Comparison of ENCODE assay signal across 8 cellular contexts in genomic region chr16:3188925-3189825, GRCh38. TPM values are rescaled to one million over a fixed set of nuclear protein-coding genes. Genes with fewer than 3 reads are reported as not detected.
A peak's percentile ranks its signal among the peaks of the same experiment; 100 is the strongest.
DNase-seq lines count a peak whose midpoint lies in the region; ATAC-seq, FAIRE-seq and TF ChIP-seq lines count a peak whose summit lies in the region.

No MANE protein-coding gene starts in this region.

- H3K79me2 ChIP-seq in mammary epithelial cell (ENCODE audit: insufficient read depth, low read length), result no peaks in the 10 kb centered on the region

- DNase-seq in AG04450 (ENCODE audit: low read depth, low spot score), result no peak
- peak; percentile 33 for DNase-seq in GM12892 (ENCODE audit: insufficient read length)
- DNase-seq in RPMI8226, result peak; percentile 73
- peak; percentile 76 for DNase-seq in mammary epithelial cell
- no peak for DNase-seq in GDM1 (lab: John Stamatoyannopoulos, UW)
- DNase-seq in kidney, result no peak

- H3K4me2 ChIP-seq in mammary epithelial cell (ENCODE audit: insufficient read depth, low read depth, low read length), result peak overlapping the region; percentile 93

- dilution Hi-C loops in mammary epithelial cell (cut with HindIII; ENCODE audit: low sequenced_read_pairs), result no loop called here

- H3K9me3 ChIP-seq in AG04450 (ENCODE audit: control insufficient read depth, insufficient read depth, low read length) (peaks cover 16% of the 10 kb centered on the region), mammary epithelial cell (replicated peaks; ENCODE audit: insufficient read depth, low read length) (no peaks in the 10 kb centered on the region), mesodermal cell (ENCODE audit: control insufficient read depth, low read length) (no peaks in the 10 kb centered on the region), kidney (ENCODE audit: control insufficient read depth in 1 of 2, low read length in 2 of 2) (peaks cover 0 to 2% of the 10 kb centered on the region in 2 donors)

- TF ChIP-seq CTCF in AG04450 (IDR thresholded peaks at IDR 0.05; ENCODE audit: low read depth, low read length) (no peak), mammary epithelial cell (conservative IDR thresholded peaks at IDR 0.05 in 1 of 2, IDR thresholded peaks at IDR 0.05 in 1 of 2; ENCODE audit: extremely low read depth in 1 of 2, insufficient read depth in 1 of 2, low read depth in 1 of 2, low read length in 2 of 2) (no peak), kidney (IDR thresholded peaks at IDR 0.05; ENCODE audit: borderline replicate concordance, extremely low read depth, insufficient read depth) (no peak)

- H3K4me3 ChIP-seq in AG04450 (ENCODE audit: low read depth, low read length) (peak overlapping the region; percentile 69), mammary epithelial cell (replicated peaks in 1 of 3; ENCODE audit: insufficient read depth in 1 of 3, low read depth in 2 of 3, low read length in 3 of 3) (peak overlapping the region; percentile 57 to 62 (median 60)), mesodermal cell (ENCODE audit: extremely low read depth, insufficient read depth, low read length, poor library complexity, severe bottlenecking) (peak overlapping the region; percentile 64), kidney (ENCODE audit: low read length in 2 of 2) (no peak overlapping the region)

- H3K27ac ChIP-seq in AG04450 (ENCODE audit: low read depth, low read length), result no peak overlapping the region
- H3K27ac ChIP-seq in mammary epithelial cell (ENCODE audit: insufficient read depth, low read depth, low read length), result no peak overlapping the region
- no peak overlapping the region for H3K27ac ChIP-seq in mesodermal cell (ENCODE audit: low read depth, low read length, severe bottlenecking)
- no peak overlapping the region for H3K27ac ChIP-seq in kidney (ENCODE audit: low read depth in 2 of 2, low read length in 2 of 2)

- CTCF ChIA-PET in AG04450 (lab: Charles Lee) (no interaction called here), mammary epithelial cell (lab: Charles Lee; ENCODE audit: low non-redundant PET) (no interaction called here)

- peak overlapping the region; percentile 96 for H2AFZ ChIP-seq in mammary epithelial cell (ENCODE audit: low read depth, low read length)

- BruUV-seq in mammary epithelial cell (replicated peaks; lab: Mats Ljungman, UMichigan), result no TSS peak

- H4K20me1 ChIP-seq in mammary epithelial cell (ENCODE audit: insufficient read depth, low read length), result no peaks in the 10 kb centered on the region

- intact Hi-C loops in mammary epithelial cell (cut with micrococcal nuclease) (loop anchor here (1.0 to 2.0 kb wide), 8 partner anchors 31 to 312 kb away; partner anchors contain the start of genes CLUAP1, ZNF174, ZNF200 and ZNF263), kidney (cut with DNase I) (no loop called here)

- in situ Hi-C loops in mammary epithelial cell (cut with MboI; ENCODE audit: low sequenced_read_pairs in 2 of 2), result no loop called here

- peaks cover 8% of the 10 kb centered on the region for H3K4me1 ChIP-seq in mammary epithelial cell (ENCODE audit: insufficient read depth, low read length)
- H3K4me1 ChIP-seq in mesodermal cell (ENCODE audit: control insufficient read depth, insufficient read depth, low read length, poor library complexity, severe bottlenecking), result no peaks in the 10 kb centered on the region
- H3K4me1 ChIP-seq in kidney (ENCODE audit: control insufficient read depth in 1 of 2, insufficient read depth in 1 of 2, low read depth in 1 of 2, low read length in 2 of 2), result peaks cover 0 to 6% of the 10 kb centered on the region in 2 donors

- no peak for TF ChIP-seq POLR2A in GM12892 (IDR thresholded peaks at IDR 0.05; ENCODE audit: low read depth, low read length)

- ATAC-seq in GM21360 (IDR thresholded peaks at IDR 0.05; ENCODE audit: unreplicated experiment), result no peak

- H3K9ac ChIP-seq in mammary epithelial cell (ENCODE audit: insufficient read depth, low read length), result peak overlapping the region; percentile 25
- H3K9ac ChIP-seq in kidney (ENCODE audit: low read length in 2 of 2), result no peak overlapping the region

- peaks cover 15% of the 10 kb centered on the region for H3K27me3 ChIP-seq in AG04450 (ENCODE audit: control insufficient read depth, insufficient read depth, low read length)
- H3K27me3 ChIP-seq in mammary epithelial cell (ENCODE audit: insufficient read depth, low read length), result no peaks in the 10 kb centered on the region

- POLR2A ChIA-PET in AG04450 (lab: Yijun Ruan, JAX), result interaction anchor here (0.5 to 1.2 kb wide), 4 partner anchors 10 to 176 kb away, joined by 3 to 6 read pairs (median 4); partner anchors contain the start of gene ZNF263

- FAIRE-seq in GM12892 (lab: Jason Lieb, UNC), result no peak
- no peak for FAIRE-seq in kidney (lab: Jason Lieb, UNC)

- WGBS in mammary epithelial cell (ENCODE audit: low coverage, missing lambda C conversion rate), result 6% methylated on average over 41 of the region's 61 CpGs
- 0 to 1% methylated on average over 58 to 60 of the region's 61 CpGs for WGBS in mesodermal cell (ENCODE audit: insufficient coverage in 2 of 2), 2 experiments

- no peaks in the 10 kb centered on the region for H3K36me3 ChIP-seq in mammary epithelial cell (ENCODE audit: insufficient read depth, low read length)
- H3K36me3 ChIP-seq in mesodermal cell (ENCODE audit: control insufficient read depth, insufficient read depth, low read length), result no peaks in the 10 kb centered on the region
- H3K36me3 ChIP-seq in kidney (ENCODE audit: control insufficient read depth in 1 of 2, insufficient read depth in 2 of 2, low read length in 2 of 2), result no peaks in the 10 kb centered on the region

RNA-seq across cellular contexts. Expression of gene OR1F1, which starts 1.2 kb away (rescaled TPM):
- polyA plus RNA-seq in AG04450 (2011; rRNA removed), result 0.20 and 0.29 TPM in 2 replicates
- polyA minus RNA-seq in AG04450 (2011; rRNA and poly(A)+ RNA removed), result 0.56 and 0.64 TPM in 2 replicates
- polyA plus RNA-seq in GM12892 (2012; ENCODE audit: missing spikeins), result not detected
- total RNA-seq in mammary epithelial cell, result not detected
- polyA plus RNA-seq in mammary epithelial cell, result 0.54 TPM
- not detected for polyA minus RNA-seq in mammary epithelial cell
- 0.33 TPM for polyA plus RNA-seq in mesodermal cell (2013, experiment 1 of 2)
- polyA plus RNA-seq in mesodermal cell (2013, experiment 2 of 2), result 0.35 TPM
- not detected for total RNA-seq in kidney
- not detected for polyA plus RNA-seq in kidney (ENCODE audit: insufficient read depth, low read depth, low replicate concordance)

RNA-seq across cellular contexts. Expression of gene ZNF200, which starts 45.8 kb away (rescaled TPM):
- polyA plus RNA-seq in AG04450 (2011; rRNA removed) (4.7 and 6.1 TPM in 2 replicates), mammary epithelial cell (4.2 TPM), kidney (ENCODE audit: insufficient read depth, low read depth, low replicate concordance) (3.3 TPM)
- polyA minus RNA-seq in AG04450 (2011; rRNA and poly(A)+ RNA removed), result 5.5 and 8.4 TPM in 2 replicates
- polyA plus RNA-seq in GM12892 (2012; ENCODE audit: missing spikeins), result 5.2 TPM
- total RNA-seq in mammary epithelial cell (10 to 100 TPM in 1 of 2 donors, 1 to 10 TPM in 1; 10.0 to 10.5 TPM), kidney (9.6 TPM)
- 15.2 TPM for polyA minus RNA-seq in mammary epithelial cell
- 7.9 TPM for polyA plus RNA-seq in mesodermal cell (2013, experiment 1 of 2)
- 7.7 TPM for polyA plus RNA-seq in mesodermal cell (2013, experiment 2 of 2)

RNA-seq across cellular contexts. Expression of gene ZNF213, which starts 54.3 kb away (rescaled TPM):
- polyA plus RNA-seq in AG04450 (2011; rRNA removed) (0.47 and 1.2 TPM in 2 replicates), mammary epithelial cell (0.78 TPM), kidney (ENCODE audit: insufficient read depth, low read depth, low replicate concordance) (5.6 TPM)
- polyA minus RNA-seq in AG04450 (2011; rRNA and poly(A)+ RNA removed), result 1.1 TPM in 2 replicates
- polyA plus RNA-seq in GM12892 (2012; ENCODE audit: missing spikeins), result 1.6 TPM
- total RNA-seq in mammary epithelial cell (10 to 100 TPM in 1 of 2 donors, 1 to 10 TPM in 1; 7.7 to 10.8 TPM), kidney (12.5 TPM)
- polyA minus RNA-seq in mammary epithelial cell, result 6.5 TPM
- 10.0 TPM for polyA plus RNA-seq in mesodermal cell (2013, experiment 1 of 2)
- polyA plus RNA-seq in mesodermal cell (2013, experiment 2 of 2), result 8.3 TPM

Comparison
In these comparisons a context has a peak if more than half of its experiments do, and no peak if none do; other contexts are left out.
1. DNase-seq: peak in GM12892 (single experiment), RPMI8226 (single experiment) and mammary epithelial cell (single experiment); none in AG04450 (single experiment), GDM1 (single experiment) and kidney (single experiment).
2. H3K4me3 ChIP-seq: peak in AG04450 (single experiment), mammary epithelial cell (3 of 3) and mesodermal cell (single experiment); none in kidney (0 of 2).